Comparison of ENCODE assay signal across 14 cellular contexts in the genomic region with DNA sequence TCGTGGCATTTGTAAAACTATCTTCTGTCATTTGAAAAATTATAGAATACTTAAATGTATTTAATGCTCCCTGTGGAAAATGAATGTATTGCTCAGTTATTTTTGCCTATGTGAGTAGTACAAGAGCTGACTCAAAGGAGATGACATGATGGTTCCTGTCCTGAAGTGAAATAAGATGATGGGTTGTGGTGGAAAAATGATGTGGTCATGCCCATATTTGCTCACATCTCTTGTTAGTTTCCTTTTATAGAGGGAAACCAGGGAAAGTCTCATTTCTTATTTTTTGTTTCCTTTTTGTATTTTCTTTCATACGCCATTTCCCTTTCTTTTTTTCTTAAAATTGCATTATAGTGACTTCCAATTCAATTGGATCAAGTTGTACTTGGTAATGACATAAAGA. TPM values are rescaled to one million over a fixed set of nuclear protein-coding genes. Genes with fewer than 3 reads are reported as not detected.
A peak's percentile ranks its signal among the peaks of the same experiment; 100 is the strongest.
DNase-seq lines count a peak whose midpoint lies in the region; FAIRE-seq and TF ChIP-seq lines count a peak whose summit lies in the region.
"Had no signal": no experiment of that assay in that cellular context is flagged by ENCODE, and none has a peak within 500 bp of the region (broad histone marks: within the 10 kb centered on the region; RNA-seq: fewer than 3 reads in every experiment).

No MANE protein-coding gene starts in this region.

- no peak for FAIRE-seq in HTR-8/SVneo (lab: Jason Lieb, UNC)

- intact Hi-C loops in activated CD4-positive, alpha-beta T cell treated with anti-CD3 and anti-CD28 coated beads, Interleukin-2, amount 10 ng/mL, durations not matched to agents 24 days and 14 days (cut with micrococcal nuclease), result loop anchor here (1.0 kb wide), 1 partner anchor 33 kb away; no protein-coding TSS in a partner anchor

- H3K27ac Mint-ChIP-seq in activated CD4-positive, alpha-beta T cell treated with anti-CD3 and anti-CD28 coated beads, Interleukin-2, amount 10 ng/mL, durations not matched to agents 24 days and 14 days, result peak overlapping the region; percentile 44
- H3K27ac Mint-ChIP-seq: activated naive CD4-positive, alpha-beta T cell treated with anti-CD3 and anti-CD28 coated beads, Interleukin-2, amount 10 ng/mL, durations not matched to agents 7 days and 5 days had no signal

- 53% methylated on average over 2 of the region's 2 CpGs for WGBS in smooth muscle cell (ENCODE audit: low lambda C conversion rate)

- H3K27me3 ChIP-seq in smooth muscle cell (ENCODE audit: low read depth), result no peaks in the 10 kb centered on the region

- no peaks in the 10 kb centered on the region for H3K36me3 ChIP-seq in smooth muscle cell (ENCODE audit: low read depth)

- peaks cover 94% of the 10 kb centered on the region for H3K79me2 ChIP-seq in smooth muscle cell (ENCODE audit: low read depth)

- TF ChIP-seq CTCF in epithelial cell of esophagus (IDR thresholded peaks at IDR 0.05; ENCODE audit: insufficient read depth, low read depth, low read length, missing control alignments) (no peak), smooth muscle cell (IDR thresholded peaks at IDR 0.05; ENCODE audit: borderline replicate concordance, insufficient read depth, poor library complexity, severe bottlenecking) (no peak)

- no peak overlapping the region for H3K4me3 Mint-ChIP-seq in activated CD4-positive, alpha-beta T cell treated with anti-CD3 and anti-CD28 coated beads, Interleukin-2, amount 10 ng/mL, durations not matched to agents 24 days and 14 days
- H3K4me3 Mint-ChIP-seq: activated naive CD4-positive, alpha-beta T cell treated with anti-CD3 and anti-CD28 coated beads, Interleukin-2, amount 10 ng/mL, durations not matched to agents 7 days and 5 days; neural crest cell had no signal

- H3K4me3 ChIP-seq in epithelial cell of esophagus (ENCODE audit: low read length), result no peak overlapping the region
- no peak overlapping the region for H3K4me3 ChIP-seq in smooth muscle cell

- H3K4me1 ChIP-seq in smooth muscle cell (ENCODE audit: low read depth), result peaks cover 42% of the 10 kb centered on the region

- no peaks in the 10 kb centered on the region for H4K20me1 ChIP-seq in smooth muscle cell (ENCODE audit: low read depth)

- no peak overlapping the region for H2AFZ ChIP-seq in smooth muscle cell (ENCODE audit: low read depth)

- peaks cover 23% of the 10 kb centered on the region for H3F3A ChIP-seq in smooth muscle cell (ENCODE audit: low read depth)

- no peaks in the 10 kb centered on the region for H3K9me3 Mint-ChIP-seq in activated CD4-positive, alpha-beta T cell treated with anti-CD3 and anti-CD28 coated beads, Interleukin-2, amount 10 ng/mL, durations not matched to agents 24 days and 14 days
- H3K9me3 Mint-ChIP-seq: activated naive CD4-positive, alpha-beta T cell treated with anti-CD3 and anti-CD28 coated beads, Interleukin-2, amount 10 ng/mL, durations not matched to agents 7 days and 5 days; neural crest cell had no signal

- peak overlapping the region; percentile 68 for H3K9ac ChIP-seq in smooth muscle cell (ENCODE audit: low read depth)

- peak overlapping the region; percentile 77 for H3K4me2 ChIP-seq in smooth muscle cell

- DNase-seq in activated CD4-positive, alpha-beta T cell treated with anti-CD3 and anti-CD28 coated beads, Interleukin-2, amount 10 ng/mL, durations not matched to agents 24 days and 14 days, result no peak
- DNase-seq in activated CD4-positive, alpha-beta T cell treated with anti-CD3 and anti-CD28 coated beads, Interleukin-2, amount 50 U/mL, for 1 hour, result no peak
- DNase-seq in OCI-M1 (lab: John Stamatoyannopoulos, UW) (peak; percentile 7), epithelial cell of esophagus (ENCODE audit: low read depth) (peak; percentile 82), smooth muscle cell (lab: John Stamatoyannopoulos, UW; ENCODE audit: unreplicated experiment) (no peak), ecto neural progenitor cell (ENCODE audit: low spot score) (no peak), HTR-8/SVneo (ENCODE audit: insufficient read length, low spot score) (no peak)
- DNase-seq in stimulated activated CD4-positive, alpha-beta T cell treated with anti-CD3 and anti-CD28 coated beads, Interleukin-2, amount 100 ng/mL, for 24 hours, result no peak
- DNase-seq: activated naive CD4-positive, alpha-beta T cell treated with anti-CD3 and anti-CD28 coated beads, Interleukin-2, amount 10 ng/mL, durations not matched to agents 7 days and 5 days; DMS79 treated with DMSO at 0.1 percent for 48 hours; NCI-H1436; RPMI8226; substantia nigra had no signal

- H3K4me1 Mint-ChIP-seq in activated CD4-positive, alpha-beta T cell treated with anti-CD3 and anti-CD28 coated beads, Interleukin-2, amount 10 ng/mL, durations not matched to agents 24 days and 14 days, result peaks cover 4% of the 10 kb centered on the region
- H3K4me1 Mint-ChIP-seq: activated naive CD4-positive, alpha-beta T cell treated with anti-CD3 and anti-CD28 coated beads, Interleukin-2, amount 10 ng/mL, durations not matched to agents 7 days and 5 days had no signal

- H3K27ac ChIP-seq in smooth muscle cell (ENCODE audit: low read depth), result peak overlapping the region; percentile 95

- H3K36me3 Mint-ChIP-seq in activated CD4-positive, alpha-beta T cell treated with anti-CD3 and anti-CD28 coated beads, Interleukin-2, amount 10 ng/mL, durations not matched to agents 24 days and 14 days (ENCODE audit: low read depth), result no peaks in the 10 kb centered on the region
- H3K36me3 Mint-ChIP-seq: activated naive CD4-positive, alpha-beta T cell treated with anti-CD3 and anti-CD28 coated beads, Interleukin-2, amount 10 ng/mL, durations not matched to agents 7 days and 5 days had no signal

- H3K27me3 Mint-ChIP-seq in activated CD4-positive, alpha-beta T cell treated with anti-CD3 and anti-CD28 coated beads, Interleukin-2, amount 10 ng/mL, durations not matched to agents 24 days and 14 days, result no peaks in the 10 kb centered on the region
- H3K27me3 Mint-ChIP-seq: activated naive CD4-positive, alpha-beta T cell treated with anti-CD3 and anti-CD28 coated beads, Interleukin-2, amount 10 ng/mL, durations not matched to agents 7 days and 5 days had no signal

- no peaks in the 10 kb centered on the region for H3K9me3 ChIP-seq in smooth muscle cell (replicated peaks; ENCODE audit: low read depth)

RNA-seq across cellular contexts. Expression of gene PLS3, which starts 23.7 kb away (rescaled TPM):
- 5.1 and 6.5 TPM in 2 replicates for total RNA-seq in activated CD4-positive, alpha-beta T cell treated with anti-CD3 and anti-CD28 coated beads, Interleukin-2, amount 10 ng/mL, durations not matched to agents 24 days and 14 days
- 609 and 1,026 TPM in 2 replicates for total RNA-seq in smooth muscle cell
- polyA plus RNA-seq in smooth muscle cell, result 305 and 318 TPM in 2 replicates

Comparison
In these comparisons a context has a peak if more than half of its experiments do, and no peak if none do; other contexts are left out.
1. DNase-seq: peak in OCI-M1 (single experiment) and epithelial cell of esophagus (single experiment); none in activated CD4-positive, alpha-beta T cell treated with anti-CD3 and anti-CD28 coated beads, Interleukin-2, amount 10 ng/mL, durations not matched to agents 24 days and 14 days (single experiment), activated CD4-positive, alpha-beta T cell treated with anti-CD3 and anti-CD28 coated beads, Interleukin-2, amount 50 U/mL, for 1 hour (single experiment), smooth muscle cell (single experiment), ecto neural progenitor cell (single experiment), stimulated activated CD4-positive, alpha-beta T cell treated with anti-CD3 and anti-CD28 coated beads, Interleukin-2, amount 100 ng/mL, for 24 hours (0 of 2) and HTR-8/SVneo (single experiment).
2. RNA of gene PLS3, which starts 23.7 kb away (total RNA-seq): 609 to 1,026 TPM in smooth muscle cell; 5.1 to 6.5 TPM in activated CD4-positive, alpha-beta T cell treated with anti-CD3 and anti-CD28 coated beads, Interleukin-2, amount 10 ng/mL, durations not matched to agents 24 days and 14 days; every median in the first group is over 10 times any median in the second.